ENCODE assay signal across 17 cellular contexts in genomic region chr1:99218572-99218971, GRCh38. TPM values are rescaled to one million over a fixed set of nuclear protein-coding genes. Genes with fewer than 3 reads are reported as not detected.
"Had no signal": no experiment of that assay in that cellular context is flagged by ENCODE, and none has a peak within 500 bp of the region (broad histone marks: within the 10 kb centered on the region; RNA-seq: fewer than 3 reads in every experiment).

No MANE protein-coding gene starts in this region.

- DNase-seq: activated CD4-positive, alpha-beta T cell treated with anti-CD3 and anti-CD28 coated beads, Interleukin-2, amount 50 U/mL, for 4 hours; activated CD8-positive, alpha-beta memory T cell treated with anti-CD3 and anti-CD28 coated beads, Interleukin-2, amount 10 ng/mL, durations not matched to agents 7 days and 5 days; activated effector memory CD4-positive, alpha-beta T cell treated with Interleukin-2 at 50 U/mL for 16 hours; activated T-cell treated with anti-CD3 and anti-CD28 coated beads, Interleukin-2, amount 50 U/mL, for 24 hours; amygdala; erythroblast; hippocampal formation; stimulated activated CD4-positive, alpha-beta T cell treated with anti-CD3 and anti-CD28 coated beads, Interleukin-12 subunit alpha, Interleukin-12 subunit beta, amount 100 ng/mL, for 4 hours; stimulated activated naive CD8-positive, alpha-beta T cell treated with anti-CD3 and anti-CD28 coated beads, Interleukin-15, Interleukin-2, amounts not matched to agents 100 U/mL and 50 U/mL, for 24 hours; upper lobe of left lung had no signal

- ATAC-seq: activated CD8-positive, alpha-beta memory T cell treated with anti-CD3 and anti-CD28 coated beads, Interleukin-2, amount 10 ng/mL, durations not matched to agents 7 days and 5 days; sciatic nerve; stimulated activated naive CD8-positive, alpha-beta T cell treated with anti-CD3 and anti-CD28 coated beads, Interleukin-15, Interleukin-2, amounts not matched to agents 100 U/mL and 50 U/mL, for 24 hours had no signal

- H3K27me3 ChIP-seq: suprapubic skin, upper lobe of left lung had no signal

- H3K36me3 ChIP-seq: suprapubic skin, upper lobe of left lung had no signal

- H3K9me3 ChIP-seq: suprapubic skin had no signal

- H3K4me3 ChIP-seq: suprapubic skin, upper lobe of left lung had no signal

- H3K4me1 ChIP-seq: suprapubic skin, upper lobe of left lung had no signal

- H3K27me3 Mint-ChIP-seq: brain; dendritic cell treated with granulocyte-macrophage colony-stimulating factor and Interleukin-4, amounts not matched to agents 40 ng/mL and 50 ng/mL, for 4 days had no signal

- H3K36me3 Mint-ChIP-seq: activated CD8-positive, alpha-beta memory T cell treated with anti-CD3 and anti-CD28 coated beads, Interleukin-2, amount 10 ng/mL, durations not matched to agents 7 days and 5 days; activated naive CD8-positive, alpha-beta T cell; brain had no signal

- H3K27ac ChIP-seq: suprapubic skin, upper lobe of left lung had no signal

- H3K4me3 Mint-ChIP-seq: activated CD8-positive, alpha-beta memory T cell treated with anti-CD3 and anti-CD28 coated beads, Interleukin-2, amount 10 ng/mL, durations not matched to agents 7 days and 5 days; activated naive CD8-positive, alpha-beta T cell; activated T-cell treated with anti-CD3 and anti-CD28 coated beads, Interleukin-2, amount 50 U/mL, for 24 hours; brain; dendritic cell treated with granulocyte-macrophage colony-stimulating factor and Interleukin-4, amounts not matched to agents 40 ng/mL and 50 ng/mL, for 4 days had no signal

- H3K27ac Mint-ChIP-seq: activated CD8-positive, alpha-beta memory T cell treated with anti-CD3 and anti-CD28 coated beads, Interleukin-2, amount 10 ng/mL, durations not matched to agents 7 days and 5 days; activated naive CD8-positive, alpha-beta T cell; activated T-cell treated with anti-CD3 and anti-CD28 coated beads, Interleukin-2, amount 50 U/mL, for 24 hours; brain; dendritic cell treated with granulocyte-macrophage colony-stimulating factor and Interleukin-4, amounts not matched to agents 40 ng/mL and 50 ng/mL, for 4 days had no signal

- H3K4me1 Mint-ChIP-seq: activated CD8-positive, alpha-beta memory T cell treated with anti-CD3 and anti-CD28 coated beads, Interleukin-2, amount 10 ng/mL, durations not matched to agents 7 days and 5 days had no signal

RNA-seq across cellular contexts. Expression of gene PLPPR4, which starts 45.7 kb away (rescaled TPM):
- total RNA-seq: activated CD8-positive, alpha-beta memory T cell treated with anti-CD3 and anti-CD28 coated beads, Interleukin-2, amount 10 ng/mL, durations not matched to agents 7 days and 5 days; kidney epithelial cell; pulmonary artery endothelial cell had no signal
